Comparison of ENCODE assay signal across 19 cellular contexts in genomic region chr12:32743264-32743663, GRCh38.
"Had no signal": no experiment of that assay in that cellular context is flagged by ENCODE, and none has a peak within 500 bp of the region (broad histone marks: within the 10 kb centered on the region; RNA-seq: fewer than 3 reads in every experiment).

No MANE protein-coding gene starts in this region.

- DNase-seq: Kasumi-1, MM.1S, NCI-H1092 treated with DMSO at 0.1 percent for 48 hours, NCI-H1436, NCI-H187, NCI-H2029, NCI-H2081 treated with DMSO at 0.1 percent for 48 hours, NCI-H2171, NCI-H226, NCI-H446, NCI-H510A, NCI-H524 treated with DMSO at 0.1 percent for 48 hours, NCI-H69, NCI-H774, Right ventricle myocardium superior, RPMI8226, SIG-M5 had no signal

- H3K9me3 Mint-ChIP-seq: IgD-negative memory B cell had no signal

- ATAC-seq: K562 had no signal

- H3K4me3 Mint-ChIP-seq: IgD-negative memory B cell had no signal

- H3K36me3 Mint-ChIP-seq: IgD-negative memory B cell had no signal

- H3K27me3 Mint-ChIP-seq: IgD-negative memory B cell had no signal
